In the genomic region with DNA sequence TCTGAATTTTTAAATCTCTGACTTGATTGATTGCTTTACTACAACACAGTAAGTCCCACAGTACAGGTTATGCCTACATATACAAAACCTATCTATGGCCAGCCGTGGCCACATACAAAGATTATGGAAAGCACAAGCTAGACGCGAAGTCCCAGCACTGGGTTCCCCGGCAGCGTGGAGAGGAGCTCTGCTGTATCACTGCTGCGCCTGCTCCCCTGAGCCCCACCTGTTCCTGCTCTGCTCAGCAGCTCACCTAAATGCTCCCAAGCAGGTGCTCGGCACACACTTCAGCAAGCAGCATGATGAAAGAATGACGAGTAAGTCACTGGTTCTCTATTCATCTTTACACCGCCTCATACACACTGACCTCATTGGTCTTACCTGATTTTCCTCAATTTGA, we compare ENCODE assay signal across 19 cellular contexts. TPM values are rescaled to one million over a fixed set of nuclear protein-coding genes. Genes with fewer than 3 reads are reported as not detected.
DNase-seq lines count a peak whose midpoint lies in the region; ATAC-seq and TF ChIP-seq lines count a peak whose summit lies in the region.
"Had no signal": no experiment of that assay in that cellular context is flagged by ENCODE, and none has a peak within 500 bp of the region (broad histone marks: within the 10 kb centered on the region; RNA-seq: fewer than 3 reads in every experiment).

No MANE protein-coding gene starts in this region.

- peaks cover 78% of the 10 kb centered on the region for H3K36me3 ChIP-seq in left ventricle myocardium inferior
- H3K36me3 ChIP-seq in neutrophil = peaks cover 60% of the 10 kb centered on the region
- H3K36me3 ChIP-seq in aorta (ENCODE audit: control insufficient read depth in 1 of 2, insufficient read depth in 2 of 2, low read length in 1 of 2) = peaks cover 0 to 8% of the 10 kb centered on the region in 2 donors

- H3K36me3 Mint-ChIP-seq in chondrocyte (ENCODE audit: low read depth) = peaks cover 27% of the 10 kb centered on the region

- ATAC-seq in left ventricle myocardium superior (no peak), aorta (ENCODE audit: low FRiP score) (no peak), HG02885 (IDR thresholded peaks at IDR 0.05; ENCODE audit: poor library complexity, unreplicated experiment) (no peak), HG02970 (IDR thresholded peaks at IDR 0.05; ENCODE audit: low FRiP score, unreplicated experiment) (no peak)

- peaks cover 25% of the 10 kb centered on the region for H3K4me1 ChIP-seq in left ventricle myocardium inferior
- H3K4me1 ChIP-seq in neutrophil (ENCODE audit: control insufficient read depth in 1 of 2, insufficient read depth in 1 of 2, low read depth in 1 of 2, low read length in 1 of 2) = peaks cover 32 to 40% of the 10 kb centered on the region in 2 experiments
- H3K4me1 ChIP-seq in aorta (ENCODE audit: control insufficient read depth in 1 of 2, insufficient read depth in 2 of 2, low read length in 2 of 2) = peaks cover 1 to 7% of the 10 kb centered on the region in 2 donors
- H3K4me1 ChIP-seq: SJCRH30 had no signal

- no peak overlapping the region for H3K27ac Mint-ChIP-seq in chondrocyte (ENCODE audit: unreplicated experiment)
- H3K27ac Mint-ChIP-seq: HFFc6, IgD-negative memory B cell had no signal

- intact Hi-C loops in left ventricle myocardium superior (cut with micrococcal nuclease) = no loop called here
- intact Hi-C loops in left ventricle myocardium inferior (cut with micrococcal nuclease) = no loop called here
- intact Hi-C loops in aorta (cut with DNase I) = no loop called here

- WGBS in aorta, 2 donors = 93 to 94% methylated on average over 9 of the region's 9 CpGs

- no peaks in the 10 kb centered on the region for H3K27me3 ChIP-seq in left ventricle myocardium inferior (ENCODE audit: low read depth)
- H3K27me3 ChIP-seq in neutrophil = no peaks in the 10 kb centered on the region
- no peaks in the 10 kb centered on the region for H3K27me3 ChIP-seq in aorta (ENCODE audit: control insufficient read depth in 1 of 2, insufficient read depth in 2 of 2, low read length in 1 of 2)
- H3K27me3 ChIP-seq: Peyer's patch, SJCRH30 had no signal

- TF ChIP-seq CTCF in left ventricle myocardium inferior (IDR thresholded peaks at IDR 0.05; ENCODE audit: borderline replicate concordance) (no peak), chondrocyte (IDR thresholded peaks at IDR 0.05) (no peak), neutrophil (IDR thresholded peaks at IDR 0.05) (no peak)

- no peaks in the 10 kb centered on the region for H3K9me3 Mint-ChIP-seq in chondrocyte (ENCODE audit: low read depth)
- H3K9me3 Mint-ChIP-seq: H9, HFFc6, IgD-negative memory B cell had no signal

- H3K4me1 Mint-ChIP-seq in chondrocyte (ENCODE audit: low read depth) = peaks cover 46% of the 10 kb centered on the region

- H3K4me3 Mint-ChIP-seq in chondrocyte (ENCODE audit: unreplicated experiment) = no peak overlapping the region
- H3K4me3 Mint-ChIP-seq: H9, HFFc6, IgD-negative memory B cell had no signal

- H3K4me3 ChIP-seq in left ventricle myocardium inferior = no peak overlapping the region
- H3K4me3 ChIP-seq in neutrophil (ENCODE audit: low read depth in 1 of 2, low read length in 1 of 2) = no peak overlapping the region
- H3K4me3 ChIP-seq in aorta (ENCODE audit: low read length in 2 of 2) = no peak overlapping the region
- H3K4me3 ChIP-seq: Peyer's patch, SJCRH30 had no signal

- H3K9me3 ChIP-seq in left ventricle myocardium inferior (replicated peaks) (no peaks in the 10 kb centered on the region), neutrophil (no peaks in the 10 kb centered on the region), aorta (ENCODE audit: control insufficient read depth, low read length) (no peaks in the 10 kb centered on the region)
- H3K9me3 ChIP-seq: Peyer's patch, SJCRH30 had no signal

- H3K27ac ChIP-seq in left ventricle myocardium inferior (replicated peaks) (no peak overlapping the region), neutrophil (peak overlapping the region; percentile 31), aorta (ENCODE audit: low read depth in 1 of 2, low read length in 2 of 2) (no peak overlapping the region)
- H3K27ac ChIP-seq: C4-2B, Peyer's patch, SJCRH30 had no signal

- peak; percentile 19 for DNase-seq in left ventricle myocardium superior
- DNase-seq in left ventricle myocardium inferior = no peak
- peak; percentile 72 for DNase-seq in chondrocyte (ENCODE audit: low spot score)
- peak; percentile 3 to 44 for DNase-seq in aorta
- DNase-seq in GF-D8 (lab: John Stamatoyannopoulos, UW) = no peak
- DNase-seq: EL, H9, HFFc6, NCI-H1105 treated with DMSO at 0.1 percent for 48 hours, NCI-H2029 treated with DMSO at 0.1 percent for 48 hours, NCI-H345, NCI-H524 treated with DMSO at 0.1 percent for 48 hours, Peyer's patch, SJCRH30 had no signal

- H3K27me3 Mint-ChIP-seq in chondrocyte (ENCODE audit: low read depth) = no peaks in the 10 kb centered on the region
- H3K27me3 Mint-ChIP-seq: IgD-negative memory B cell had no signal

RNA-seq across cellular contexts. Expression of gene ZDHHC7, which starts 20.6 kb away (rescaled TPM):
- total RNA-seq in left ventricle myocardium superior = 37.1 TPM
- 36.8 TPM for total RNA-seq in left ventricle myocardium inferior
- 45.3 to 51.6 TPM (median 50.2 TPM) in 3 replicates for total RNA-seq in chondrocyte
- 10 to 100 TPM; 35.9 to 57.0 TPM for total RNA-seq in aorta
- polyA plus RNA-seq in aorta = 10 to 100 TPM; 11.4 to 36.3 TPM

RNA-seq across cellular contexts. Expression of gene KIAA0513, which starts 36.8 kb away (rescaled TPM):
- total RNA-seq in left ventricle myocardium superior (9.5 TPM), left ventricle myocardium inferior (10.0 TPM), chondrocyte (10.4 to 13.0 TPM (median 11.6 TPM) in 3 replicates), aorta (10 to 100 TPM; 15.1 to 17.7 TPM)
- polyA plus RNA-seq in aorta = 1 to 10 TPM; 3.4 to 5.5 TPM

Comparison
In these comparisons a context has a peak if more than half of its experiments do, and no peak if none do; other contexts are left out.
1. DNase-seq: peak in left ventricle myocardium superior (single experiment), chondrocyte (single experiment) and aorta (2 of 2); none in left ventricle myocardium inferior (single experiment) and GF-D8 (single experiment).